Comparison of ENCODE assay signal across 8 cellular contexts in the genomic region with DNA sequence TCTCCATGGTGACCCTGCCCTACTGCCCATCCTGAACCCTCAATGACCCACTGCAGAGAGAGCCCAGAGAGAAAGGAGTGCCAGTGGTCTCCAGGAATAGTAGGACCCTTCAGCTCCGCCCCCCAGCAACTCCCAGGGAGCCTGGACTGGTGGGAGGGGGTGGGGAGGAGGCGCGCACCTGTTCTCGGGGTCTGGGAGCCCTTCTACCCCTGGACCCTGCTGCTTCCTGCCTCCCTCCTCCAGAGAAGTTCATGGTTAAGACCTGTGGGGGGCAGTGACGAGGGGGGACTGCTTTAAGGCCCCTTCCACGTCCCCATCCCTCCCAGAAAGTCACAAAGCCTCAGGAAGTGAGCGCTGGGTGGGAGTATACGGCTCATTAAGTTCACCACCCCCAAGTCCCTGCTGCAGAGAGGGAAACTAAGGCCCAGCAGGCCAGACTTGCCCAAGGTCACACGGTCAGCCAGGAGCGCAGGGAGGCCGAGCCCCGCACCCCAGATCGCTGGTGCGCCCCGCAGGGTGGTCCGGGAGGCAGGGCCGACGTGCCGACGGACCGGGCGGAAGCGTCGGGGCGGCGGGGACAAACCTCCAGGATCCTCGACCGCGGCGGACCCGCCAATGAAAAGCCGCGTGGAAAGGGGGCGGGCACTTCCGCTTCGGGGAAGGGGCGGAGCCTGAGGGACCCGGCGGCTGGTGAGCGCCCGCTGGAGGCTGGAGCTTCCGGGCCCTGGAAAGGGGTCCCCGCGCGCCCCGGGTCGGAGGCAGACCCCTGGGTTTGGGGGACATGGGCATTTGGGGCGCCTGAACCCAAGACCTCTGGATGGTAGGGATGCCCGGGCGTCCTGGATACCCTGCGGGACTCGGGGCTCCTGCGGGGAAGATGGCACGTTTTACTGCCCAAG. TPM values are rescaled to one million over a fixed set of nuclear protein-coding genes. Genes with fewer than 3 reads are reported as not detected.
A peak's percentile ranks its signal among the peaks of the same experiment; 100 is the strongest.
DNase-seq lines count a peak whose midpoint lies in the region; ATAC-seq and TF ChIP-seq lines count a peak whose summit lies in the region.

A gene with protein sequence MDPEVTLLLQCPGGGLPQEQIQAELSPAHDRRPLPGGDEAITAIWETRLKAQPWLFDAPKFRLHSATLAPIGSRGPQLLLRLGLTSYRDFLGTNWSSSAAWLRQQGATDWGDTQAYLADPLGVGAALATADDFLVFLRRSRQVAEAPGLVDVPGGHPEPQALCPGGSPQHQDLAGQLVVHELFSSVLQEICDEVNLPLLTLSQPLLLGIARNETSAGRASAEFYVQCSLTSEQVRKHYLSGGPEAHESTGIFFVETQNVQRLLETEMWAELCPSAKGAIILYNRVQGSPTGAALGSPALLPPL (plus strand): TSS at position 667 of the 899 bp plus-strand sequence. CDS start 379 bp downstream, outside the sequence.
A gene with protein sequence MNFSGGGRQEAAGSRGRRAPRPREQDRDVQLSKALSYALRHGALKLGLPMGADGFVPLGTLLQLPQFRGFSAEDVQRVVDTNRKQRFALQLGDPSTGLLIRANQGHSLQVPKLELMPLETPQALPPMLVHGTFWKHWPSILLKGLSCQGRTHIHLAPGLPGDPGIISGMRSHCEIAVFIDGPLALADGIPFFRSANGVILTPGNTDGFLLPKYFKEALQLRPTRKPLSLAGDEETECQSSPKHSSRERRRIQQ (minus strand): TSS at position 579 of the 899 bp plus-strand sequence. CDS start 326 bp downstream, at position 253.

- peak in 1 of 2 donors; percentile 57 for TF ChIP-seq POLR2A in lower leg skin (IDR thresholded peaks at IDR 0.05)

- H3K4me3 ChIP-seq in dorsolateral prefrontal cortex (peak within 1 kb of the TSS; percentile 63 to 100 (median 89)), lower leg skin (ENCODE audit: low read depth, poor library complexity, severe bottlenecking) (peak within 1 kb of the TSS; percentile 72)

- H3K27me3 ChIP-seq in dorsolateral prefrontal cortex = no peaks in the 10 kb centered on the region

- TF ChIP-seq CTCF in dorsolateral prefrontal cortex (IDR thresholded peaks at IDR 0.05 in 54 of 56, conservative IDR thresholded peaks at IDR 0.05 in 2 of 56; ENCODE audit: low read depth in 1 of 56, partially characterized antibody in 56 of 56) (peak in 51 of 56 donors; percentile 5 to 72 (median 50)), lower leg skin (IDR thresholded peaks at IDR 0.05) (no peak)

- DNase-seq in NCI-H1436 (lab: John Stamatoyannopoulos, UW) (peak; percentile 78), NCI-H1436 treated with DMSO at 0.1 percent for 48 hours (lab: John Stamatoyannopoulos, UW) (no peak), NCI-H748 treated with DMSO at 0.1 percent for 48 hours (lab: John Stamatoyannopoulos, UW) (peak; percentile 82), dorsolateral prefrontal cortex (peak; percentile 81 to 94 (median 90)), lower leg skin (ENCODE audit: low spot score in 2 of 2) (peak; percentile 89 to 99)
- peak; percentile 96 for DNase-seq in activated CD4-positive, alpha-beta T cell treated with anti-CD3 and anti-CD28 coated beads, Interleukin-2, amount 50 U/mL, for 48 hours
- DNase-seq in stimulated activated CD4-positive, alpha-beta T cell treated with anti-CD3 and anti-CD28 coated beads, Interleukin-4, amount 100 ng/mL, for 4 hours = peak; percentile 88 to 93

- H3K27ac ChIP-seq in dorsolateral prefrontal cortex = peak within 1 kb of the TSS; percentile 49 to 98 (median 91)

- 0 to 1% methylated on average over 23 to 34 of the region's 54 CpGs for WGBS in lower leg skin, 2 donors

- peak; percentile 45 for ATAC-seq in HG03196 (IDR thresholded peaks at IDR 0.05; ENCODE audit: unreplicated experiment)

- intact Hi-C loops in dorsolateral prefrontal cortex (cut with DNase I) (loop anchor here in 1 of 2 donors (5.0 kb wide), 1 partner anchor 39 kb away; a partner anchor contains a TSS), lower leg skin (cut with DNase I; ENCODE audit: low total_unique reads) (no loop called here)

RNA-seq across cellular contexts. Expression of the first gene that starts in this region (rescaled TPM):
- total RNA-seq in dorsolateral prefrontal cortex = 10 to 100 TPM; 29.9 to 74.4 (median 43.4) TPM
- total RNA-seq in lower leg skin = 10 to 100 TPM; 44.7 to 75.6 (median 68.3) TPM

RNA-seq across cellular contexts. Expression of the second gene that starts in this region (rescaled TPM):
- total RNA-seq in dorsolateral prefrontal cortex (10 to 100 TPM; 14.9 to 41.9 (median 27.8) TPM), lower leg skin (10 to 100 TPM; 36.9 to 66.6 (median 44.1) TPM)

Comparison
In these comparisons a context has a peak if more than half of its experiments do, and no peak if none do; other contexts are left out.
1. CTCF ChIP-seq: peak in dorsolateral prefrontal cortex (51 of 56); none in lower leg skin (0 of 3).